Comparison of ENCODE assay signal across 14 cellular contexts in genomic region chr7:83876593-83876992, GRCh38.
DNase-seq lines count a peak whose midpoint lies in the region; ATAC-seq and TF ChIP-seq lines count a peak whose summit lies in the region.
"Had no signal": no experiment of that assay in that cellular context is flagged by ENCODE, and none has a peak within 500 bp of the region (broad histone marks: within the 10 kb centered on the region; RNA-seq: fewer than 3 reads in every experiment).

No MANE protein-coding gene starts in this region.

- H3K9ac ChIP-seq in fibroblast of lung (ENCODE audit: insufficient read depth, low read length), result no peak overlapping the region

- WGBS in esophagus muscularis mucosa, result 87% methylated on average over 2 of the region's 2 CpGs

- H3K27ac ChIP-seq in RWPE2 (ENCODE audit: poor library complexity, severe bottlenecking), result no peak overlapping the region
- H3K27ac ChIP-seq in fibroblast of lung (ENCODE audit: insufficient read depth, low read length), result no peak overlapping the region
- H3K27ac ChIP-seq in esophagus muscularis mucosa (replicated peaks in 1 of 4), result no peak overlapping the region
- H3K27ac ChIP-seq: neutrophil had no signal

- intact Hi-C loops in esophagus muscularis mucosa (cut with DNase I), result no loop called here

- peak; percentile 95 for ATAC-seq in RWPE2 (ENCODE audit: low read depth)
- ATAC-seq in HG03442 (IDR thresholded peaks at IDR 0.05; ENCODE audit: unreplicated experiment), result no peak
- no peak for ATAC-seq in HG03457 (IDR thresholded peaks at IDR 0.05; ENCODE audit: unreplicated experiment)
- ATAC-seq: activated CD8-positive, alpha-beta T cell treated with anti-CD3 and anti-CD28 coated beads, Interleukin-2, amount 10 ng/mL, durations not matched to agents 7 days and 5 days; stimulated activated naive CD8-positive, alpha-beta T cell treated with anti-CD3 and anti-CD28 coated beads, Interleukin-15, amount 100 ng/mL, for 72 hours had no signal

- H3K4me1 ChIP-seq in RWPE2 (ENCODE audit: insufficient read depth, poor library complexity, severe bottlenecking) (peaks cover 4% of the 10 kb centered on the region), fibroblast of lung (ENCODE audit: control insufficient read depth, extremely low read depth, insufficient read depth, low read length) (no peaks in the 10 kb centered on the region), esophagus muscularis mucosa (peaks cover 0 to 9% (median 2%) of the 10 kb centered on the region in 4 donors)

- TF ChIP-seq POLR2A in esophagus muscularis mucosa (IDR thresholded peaks at IDR 0.05; ENCODE audit: low read depth), result no peak

- DNase-seq in HCEC 1CT (peak; percentile 65), RWPE2 (ENCODE audit: low spot score) (no peak), fibroblast of lung (ENCODE audit: low read depth in 2 of 2) (peak; percentile 48 to 49), renal cortical epithelial cell (ENCODE audit: low read depth) (peak; percentile 9), dedifferentiated amniotic fluid mesenchymal stem cell (ENCODE audit: extremely low spot score) (no peak), esophagus muscularis mucosa (ENCODE audit: extremely low spot score) (no peak)
- DNase-seq: activated CD8-positive, alpha-beta T cell treated with anti-CD3 and anti-CD28 coated beads, Interleukin-2, amount 10 ng/mL, durations not matched to agents 7 days and 5 days; CD4-positive, alpha-beta memory T cell; NCI-H1930; SHP77; stimulated activated naive CD8-positive, alpha-beta T cell treated with anti-CD3 and anti-CD28 coated beads, Interleukin-15, amount 100 ng/mL, for 72 hours had no signal

- TF ChIP-seq CTCF in RWPE2 (IDR thresholded peaks at IDR 0.05; ENCODE audit: poor library complexity, severe bottlenecking), result no peak
- no peak for TF ChIP-seq CTCF in fibroblast of lung (conservative IDR thresholded peaks at IDR 0.05 in 1 of 2, IDR thresholded peaks at IDR 0.05 in 1 of 2; ENCODE audit: low read depth in 1 of 2, low read length in 2 of 2)
- TF ChIP-seq CTCF in esophagus muscularis mucosa (IDR thresholded peaks at IDR 0.05), result no peak

- H3K36me3 ChIP-seq in RWPE2 (ENCODE audit: low read depth) (no peaks in the 10 kb centered on the region), fibroblast of lung (ENCODE audit: control insufficient read depth, insufficient read depth, low read length) (no peaks in the 10 kb centered on the region), esophagus muscularis mucosa (no peaks in the 10 kb centered on the region)
- H3K36me3 ChIP-seq: neutrophil had no signal

- no peak overlapping the region for H2AFZ ChIP-seq in fibroblast of lung (ENCODE audit: low read length)

- H3K27me3 ChIP-seq in RWPE2 (ENCODE audit: insufficient read depth, poor library complexity, severe bottlenecking) (no peaks in the 10 kb centered on the region), fibroblast of lung (ENCODE audit: control insufficient read depth, insufficient read depth, low read length) (no peaks in the 10 kb centered on the region), esophagus muscularis mucosa (no peaks in the 10 kb centered on the region)
- H3K27me3 ChIP-seq: neutrophil had no signal

- no peak overlapping the region for H3K4me2 ChIP-seq in fibroblast of lung (ENCODE audit: extremely low read depth, insufficient read depth, low read length)

- H4K20me1 ChIP-seq in fibroblast of lung (ENCODE audit: control insufficient read depth, extremely low read depth, insufficient read depth, low read length), result no peaks in the 10 kb centered on the region

- no peaks in the 10 kb centered on the region for H3K79me2 ChIP-seq in fibroblast of lung (ENCODE audit: control insufficient read depth, insufficient read depth, low read length)

- H3K9me3 ChIP-seq in RWPE2 (ENCODE audit: severe bottlenecking) (no peaks in the 10 kb centered on the region), fibroblast of lung (ENCODE audit: control insufficient read depth, insufficient read depth, low read depth, low read length) (no peaks in the 10 kb centered on the region), esophagus muscularis mucosa (no peaks in the 10 kb centered on the region)
- H3K9me3 ChIP-seq: neutrophil had no signal

- TF ChIP-seq EP300 in esophagus muscularis mucosa (IDR thresholded peaks at IDR 0.05), result no peak

- H3K4me3 ChIP-seq in RWPE2 (ENCODE audit: severe bottlenecking), result no peak overlapping the region
- H3K4me3 ChIP-seq in fibroblast of lung (replicated peaks in 1 of 4; ENCODE audit: control extremely low read depth in 1 of 4, insufficient read depth in 1 of 4, low read depth in 3 of 4, low read length in 4 of 4), result no peak overlapping the region
- no peak overlapping the region for H3K4me3 ChIP-seq in esophagus muscularis mucosa

Comparison
In these comparisons a context has a peak if more than half of its experiments do, and no peak if none do; other contexts are left out.
1. DNase-seq: peak in HCEC 1CT (single experiment), fibroblast of lung (2 of 2) and renal cortical epithelial cell (single experiment); none in RWPE2 (single experiment), dedifferentiated amniotic fluid mesenchymal stem cell (single experiment) and esophagus muscularis mucosa (single experiment).